ENCODE assay signal across 9 cellular contexts in genomic region chr5:100667021-100667671, GRCh38.
DNase-seq lines count a peak whose midpoint lies in the region; ATAC-seq lines count a peak whose summit lies in the region.
"Had no signal": no experiment of that assay in that cellular context is flagged by ENCODE, and none has a peak within 500 bp of the region (broad histone marks: within the 10 kb centered on the region; RNA-seq: fewer than 3 reads in every experiment).

No MANE protein-coding gene starts in this region.

- in situ Hi-C loops in G401 (cut with HindIII; ENCODE audit: low sequenced_read_pairs): no loop called here

- no peaks in the 10 kb centered on the region for H3K9me3 Mint-ChIP-seq in activated T-cell treated with anti-CD3 and anti-CD28 coated beads, Interleukin-2, amount 50 U/mL, for 4 hours
- no peaks in the 10 kb centered on the region for H3K9me3 Mint-ChIP-seq in stimulated activated effector memory CD8-positive, alpha-beta T cell treated with anti-CD3 and anti-CD28 coated beads, Interleukin-12 subunit alpha, Interleukin-12 subunit beta, amount 100 ng/mL, for 72 hours

- no peak overlapping the region for H3K4me3 Mint-ChIP-seq in activated T-cell treated with anti-CD3 and anti-CD28 coated beads, Interleukin-2, amount 50 U/mL, for 4 hours
- no peak overlapping the region for H3K4me3 Mint-ChIP-seq in stimulated activated effector memory CD8-positive, alpha-beta T cell treated with anti-CD3 and anti-CD28 coated beads, Interleukin-12 subunit alpha, Interleukin-12 subunit beta, amount 100 ng/mL, for 72 hours
- H3K4me3 Mint-ChIP-seq: B cell had no signal

- peak overlapping the region; percentile 32 for H3K27ac Mint-ChIP-seq in stimulated activated effector memory CD8-positive, alpha-beta T cell treated with anti-CD3 and anti-CD28 coated beads, Interleukin-12 subunit alpha, Interleukin-12 subunit beta, amount 100 ng/mL, for 72 hours
- H3K27ac Mint-ChIP-seq: B cell had no signal

- ATAC-seq in activated T-cell treated with anti-CD3 and anti-CD28 coated beads, Interleukin-2, amount 50 U/mL, for 4 hours: peak; percentile 48 to 76
- peak; percentile 90 for ATAC-seq in stimulated activated effector memory CD8-positive, alpha-beta T cell treated with anti-CD3 and anti-CD28 coated beads, Interleukin-12 subunit alpha, Interleukin-12 subunit beta, amount 100 ng/mL, for 72 hours

- no peak for DNase-seq in activated T-cell treated with anti-CD3 and anti-CD28 coated beads, Interleukin-2, amount 50 U/mL, for 4 hours
- no peak for DNase-seq in activated T-cell treated with anti-CD3 and anti-CD28 coated beads for 4 hours
- peak; percentile 54 for DNase-seq in M059J (ENCODE audit: low read depth)
- peak; percentile 64 to 66 for DNase-seq in dermis microvascular lymphatic vessel endothelial cell (ENCODE audit: low read depth in 2 of 2)
- DNase-seq in stimulated activated effector memory CD8-positive, alpha-beta T cell treated with anti-CD3 and anti-CD28 coated beads, Interleukin-12 subunit alpha, Interleukin-12 subunit beta, amount 100 ng/mL, for 72 hours (ENCODE audit: low spot score in 2 of 2): no peak
- DNase-seq in NCI-H2081 treated with DMSO at 0.1 percent for 48 hours (lab: John Stamatoyannopoulos, UW): no peak
- DNase-seq in G401 (ENCODE audit: low spot score): no peak
- DNase-seq in DMS 273 (lab: John Stamatoyannopoulos, UW; ENCODE audit: unreplicated experiment): no peak

- peaks cover 11% of the 10 kb centered on the region for H3K4me1 Mint-ChIP-seq in activated T-cell treated with anti-CD3 and anti-CD28 coated beads, Interleukin-2, amount 50 U/mL, for 4 hours (ENCODE audit: low read depth)
- H3K4me1 Mint-ChIP-seq in stimulated activated effector memory CD8-positive, alpha-beta T cell treated with anti-CD3 and anti-CD28 coated beads, Interleukin-12 subunit alpha, Interleukin-12 subunit beta, amount 100 ng/mL, for 72 hours: peaks cover 16% of the 10 kb centered on the region

- H3K27me3 Mint-ChIP-seq in activated T-cell treated with anti-CD3 and anti-CD28 coated beads, Interleukin-2, amount 50 U/mL, for 4 hours (ENCODE audit: low read depth): no peaks in the 10 kb centered on the region

- no peaks in the 10 kb centered on the region for H3K36me3 Mint-ChIP-seq in activated T-cell treated with anti-CD3 and anti-CD28 coated beads, Interleukin-2, amount 50 U/mL, for 4 hours (ENCODE audit: insufficient read depth)
- H3K36me3 Mint-ChIP-seq in stimulated activated effector memory CD8-positive, alpha-beta T cell treated with anti-CD3 and anti-CD28 coated beads, Interleukin-12 subunit alpha, Interleukin-12 subunit beta, amount 100 ng/mL, for 72 hours: no peaks in the 10 kb centered on the region

Comparison
In these comparisons a context has a peak if more than half of its experiments do, and no peak if none do; other contexts are left out.
1. DNase-seq: peak in M059J (single experiment) and dermis microvascular lymphatic vessel endothelial cell (2 of 2); none in activated T-cell treated with anti-CD3 and anti-CD28 coated beads, Interleukin-2, amount 50 U/mL, for 4 hours (single experiment), activated T-cell treated with anti-CD3 and anti-CD28 coated beads for 4 hours (single experiment), stimulated activated effector memory CD8-positive, alpha-beta T cell treated with anti-CD3 and anti-CD28 coated beads, Interleukin-12 subunit alpha, Interleukin-12 subunit beta, amount 100 ng/mL, for 72 hours (0 of 2), NCI-H2081 treated with DMSO at 0.1 percent for 48 hours (single experiment), G401 (single experiment) and DMS 273 (single experiment).